In the genomic region with DNA sequence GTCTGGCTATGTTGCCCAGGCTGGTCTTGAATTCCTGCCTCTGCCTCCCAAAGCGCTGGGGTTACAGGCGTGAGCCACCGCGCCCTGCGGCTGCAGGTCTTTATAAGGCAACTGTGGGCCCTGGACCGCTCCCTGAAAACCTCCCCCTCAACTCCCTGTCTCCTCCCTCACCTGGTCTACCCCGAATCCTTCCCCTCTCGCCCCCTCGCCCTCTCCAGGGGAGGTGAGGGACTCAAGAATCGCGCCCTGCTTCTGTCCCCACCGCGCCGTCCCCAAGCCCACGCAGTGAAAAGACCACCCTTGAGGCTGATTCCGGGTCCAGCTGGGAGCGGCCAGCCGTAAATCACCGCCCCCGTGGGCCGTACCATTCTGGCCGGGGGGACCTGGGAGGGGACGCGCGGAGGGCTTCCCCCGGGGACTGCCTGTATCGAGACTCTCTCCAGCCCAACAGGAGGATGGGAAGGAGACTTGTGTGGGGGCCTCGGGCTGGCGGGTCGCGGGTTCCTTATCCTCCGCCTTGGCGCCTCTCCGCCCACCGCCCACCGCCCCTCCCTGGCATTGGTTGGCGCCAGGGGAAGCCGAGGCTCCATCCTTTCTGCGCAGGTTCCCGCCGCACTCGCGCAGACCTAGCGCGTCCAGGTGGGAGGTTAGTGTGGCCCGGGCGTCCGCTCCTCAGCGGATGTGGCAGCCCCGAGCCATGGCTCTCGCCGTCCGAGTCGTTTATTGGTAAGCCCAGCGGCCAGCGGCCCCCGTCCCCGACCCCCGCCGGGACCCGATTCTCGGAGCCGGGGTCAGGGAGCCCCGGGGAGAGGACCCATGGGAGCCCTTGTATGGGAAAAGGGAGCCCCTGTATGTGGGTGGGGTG, we compare ENCODE assay signal across 8 cellular contexts. TPM values are rescaled to one million over a fixed set of nuclear protein-coding genes. Genes with fewer than 3 reads are reported as not detected.
DNase-seq lines count a peak whose midpoint lies in the region.

A gene (plus strand): TSS at position 615 of the 865 bp plus-strand sequence. CDS start 83 bp downstream, at position 698.

- H2AFZ ChIP-seq in GM23248, result peak within 1 kb of the TSS; percentile 93

- 0 out of 2 replicates have a peak, but pooled peaks cover 13% of the 10 kb centered on the region for H3F3A ChIP-seq in GM23248 (ENCODE audit: insufficient read depth)

- H3K9me3 ChIP-seq in GM23248 (ENCODE audit: low read depth), result no peaks in the 10 kb centered on the region

- 1 to 3% methylated on average over 28 to 47 of the region's 64 CpGs for WGBS in GM23248 (ENCODE audit: low coverage in 1 of 2, low lambda C conversion rate in 2 of 2, missing lambda C conversion rate in 2 of 2), 2 experiments

- H3K36me3 Mint-ChIP-seq in activated naive CD4-positive, alpha-beta T cell treated with anti-CD3 and anti-CD28 coated beads for 36 hours (ENCODE audit: low read depth), result peaks cover 24% of the 10 kb centered on the region

- H3K36me3 ChIP-seq in GM23248 (ENCODE audit: low read depth), result peaks cover 7% of the 10 kb centered on the region; the same call in 1 of the 2 replicates

- CTCF ChIA-PET in activated naive CD4-positive, alpha-beta T cell treated with anti-CD3 and anti-CD28 coated beads for 36 hours (lab: Charles Lee), result no interaction called here

- H3K4me3 Mint-ChIP-seq in activated naive CD4-positive, alpha-beta T cell treated with anti-CD3 and anti-CD28 coated beads for 36 hours, result peak within 1 kb of the TSS; percentile 92

- peak within 1 kb of the TSS; percentile 79 for H3K4me2 ChIP-seq in GM23248 (ENCODE audit: unreplicated experiment)

- in situ Hi-C loops in GM23248 (cut with MboI) (no loop called here), SK-MEL-5 (cut with HindIII; ENCODE audit: low pct_unique_long_range_greater_than_20kb, low sequenced_read_pairs) (no loop called here)

- peaks cover 42% of the 10 kb centered on the region for H3K79me2 ChIP-seq in GM23248 (ENCODE audit: insufficient read depth)

- H3K9ac ChIP-seq in GM23248, result peak within 1 kb of the TSS; percentile 93

- no peaks in the 10 kb centered on the region for H3K27me3 Mint-ChIP-seq in activated naive CD4-positive, alpha-beta T cell treated with anti-CD3 and anti-CD28 coated beads for 36 hours (ENCODE audit: low read depth)

- H3K9me2 ChIP-seq in GM23248 (ENCODE audit: insufficient read depth), result no peaks in the 10 kb centered on the region

- DNase-seq in DMS153 (lab: John Stamatoyannopoulos, UW) (peak; percentile 60), GM23248 (peak; percentile 75), M059J (ENCODE audit: low read depth) (peak; percentile 72), SK-MEL-5 (ENCODE audit: low read depth, low spot score) (peak; percentile 47), germinal center (ENCODE audit: low spot score) (peak; percentile 86), nucleus accumbens (lab: John Stamatoyannopoulos, UW) (peak in 54 of 56 donors; percentile 30 to 98 (median 84)), superior temporal gyrus (ENCODE audit: extremely low spot score) (peak; percentile 87)
- peak; percentile 81 for DNase-seq in activated naive CD4-positive, alpha-beta T cell treated with anti-CD3 and anti-CD28 coated beads for 36 hours

- H3K27ac Mint-ChIP-seq in activated naive CD4-positive, alpha-beta T cell treated with anti-CD3 and anti-CD28 coated beads for 36 hours, result peak within 1 kb of the TSS; percentile 92

- peak within 1 kb of the TSS; percentile 96 for H3K4me3 ChIP-seq in GM23248

- peak within 1 kb of the TSS; percentile 77 for H3K27ac ChIP-seq in GM23248

- H3K4me1 ChIP-seq in GM23248 (ENCODE audit: insufficient read depth), result no peaks in the 10 kb centered on the region

- peaks cover 23% of the 10 kb centered on the region for H3K4me1 Mint-ChIP-seq in activated naive CD4-positive, alpha-beta T cell treated with anti-CD3 and anti-CD28 coated beads for 36 hours (ENCODE audit: low read depth)

- no peaks in the 10 kb centered on the region for H3K9me3 Mint-ChIP-seq in activated naive CD4-positive, alpha-beta T cell treated with anti-CD3 and anti-CD28 coated beads for 36 hours

- intact Hi-C loops in activated naive CD4-positive, alpha-beta T cell treated with anti-CD3 and anti-CD28 coated beads for 36 hours (cut with micrococcal nuclease), result loop anchor here (1.0 to 10.0 kb wide), 2 partner anchors 33 to 174 kb away; a partner anchor contains a TSS

- no peaks in the 10 kb centered on the region for H3K27me3 ChIP-seq in GM23248 (replicated peaks; ENCODE audit: insufficient read depth)

- H4K20me1 ChIP-seq in GM23248 (ENCODE audit: insufficient read depth), result peaks cover 6% of the 10 kb centered on the region; the same call in 1 of the 2 replicates

RNA-seq across cellular contexts. Expression of the gene that starts here (rescaled TPM):
- total RNA-seq in GM23248 (2014; rRNA removed; shearing (Covaris generic)), result 436 and 571 TPM in 2 replicates
- polyA plus RNA-seq in GM23248 (2016; fragmentation: Nextera tagmentation; extraction: Ambion mirVana), result 558 and 561 TPM in 2 replicates
- total RNA-seq in M059J (2014; rRNA removed; shearing (Covaris generic)), result 366 and 459 TPM in 2 replicates
- 206 and 228 TPM in 2 replicates for total RNA-seq in SK-MEL-5 (2014; rRNA removed; shearing (Covaris generic))
- 184 and 215 TPM in 2 replicates for polyA plus RNA-seq in SK-MEL-5 (2015; cell fraction: cytosol; rRNA removed)
- 128 and 137 TPM in 2 replicates for polyA plus RNA-seq in SK-MEL-5 (2015; cell fraction: nucleus; rRNA removed)
- 100 to 1,000 TPM; 146 to 149 TPM for total RNA-seq in activated naive CD4-positive, alpha-beta T cell treated with anti-CD3 and anti-CD28 coated beads for 36 hours

Comparison
In these comparisons a context has a peak if more than half of its experiments do, and no peak if none do; other contexts are left out.
1. Peak in every context shown above with its lines: DNase-seq, H3K4me3 ChIP-seq and H3K27ac ChIP-seq.